ENCODE assay signal across 21 cellular contexts in genomic region chr2:28674062-28674712, GRCh38.
DNase-seq lines count a peak whose midpoint lies in the region; FAIRE-seq and TF ChIP-seq lines count a peak whose summit lies in the region.
"Had no signal": no experiment of that assay in that cellular context is flagged by ENCODE, and none has a peak within 500 bp of the region (broad histone marks: within the 10 kb centered on the region; RNA-seq: fewer than 3 reads in every experiment).

No MANE protein-coding gene starts in this region.

- H3K4me1 ChIP-seq in astrocyte (ENCODE audit: insufficient read depth, low read length) (peaks cover 6% of the 10 kb centered on the region), sigmoid colon (peaks cover 0 to 20% (median 6%) of the 10 kb centered on the region in 4 donors)
- H3K4me1 ChIP-seq: HAP-1 had no signal

- no peaks in the 10 kb centered on the region for H3K9me3 ChIP-seq in astrocyte (ENCODE audit: insufficient read depth, low read depth, low read length)
- H3K9me3 ChIP-seq in sigmoid colon = no peaks in the 10 kb centered on the region
- H3K9me3 ChIP-seq: HAP-1, psoas muscle, transverse colon had no signal

- peaks cover 11% of the 10 kb centered on the region for H3K4me1 Mint-ChIP-seq in astrocyte (ENCODE audit: low read depth, unreplicated experiment)
- H3K4me1 Mint-ChIP-seq: activated naive CD8-positive, alpha-beta T cell treated with anti-CD3 and anti-CD28 coated beads, Interleukin-2, amount 10 ng/mL, durations not matched to agents 7 days and 5 days; CD8-positive, alpha-beta memory T cell had no signal

- no peak for TF ChIP-seq EP300 in sigmoid colon (IDR thresholded peaks at IDR 0.05)

- no peaks in the 10 kb centered on the region for H3K36me3 ChIP-seq in astrocyte (ENCODE audit: insufficient read depth, low read length)
- no peaks in the 10 kb centered on the region for H3K36me3 ChIP-seq in sigmoid colon
- H3K36me3 ChIP-seq: HAP-1, left ventricle myocardium inferior, transverse colon had no signal

- DNase-seq in HCEC 1CT (peak; percentile 19), astrocyte (ENCODE audit: low read depth) (peak; percentile 57), fibroblast of villous mesenchyme (ENCODE audit: low read depth) (peak; percentile 40), sigmoid colon (no peak), NCI-H526 (lab: John Stamatoyannopoulos, UW) (no peak), iPS-NIHi11 (ENCODE audit: low spot score) (no peak), MV-4-11 (lab: John Stamatoyannopoulos, UW) (no peak), NCI-H2171 treated with DMSO at 0.1 percent for 48 hours (lab: John Stamatoyannopoulos, UW) (no peak)
- DNase-seq: activated CD4-positive, alpha-beta T cell treated with anti-CD3 and anti-CD28 coated beads, Interleukin-2, amount 50 U/mL, for 1 hour; activated naive CD8-positive, alpha-beta T cell treated with anti-CD3 and anti-CD28 coated beads, Interleukin-2, amount 10 ng/mL, durations not matched to agents 7 days and 5 days; caudate nucleus; CD8-positive, alpha-beta memory T cell; left ventricle myocardium inferior; NCI-H1417 treated with DMSO at 0.1 percent for 48 hours; OCI-M1; psoas muscle; Right ventricle myocardium superior; small intestine; stimulated activated naive CD4-positive, alpha-beta T cell treated with Interleukin-2 at 50 U/mL for 16 hours; transverse colon had no signal

- WGBS in sigmoid colon, 2 donors = 88% methylated on average over 3 of the region's 3 CpGs

- peak overlapping the region; percentile 23 for H3K27ac Mint-ChIP-seq in astrocyte (ENCODE audit: unreplicated experiment)
- H3K27ac Mint-ChIP-seq: activated naive CD8-positive, alpha-beta T cell treated with anti-CD3 and anti-CD28 coated beads, Interleukin-2, amount 10 ng/mL, durations not matched to agents 7 days and 5 days had no signal

- peaks cover 4% of the 10 kb centered on the region for H3K36me3 Mint-ChIP-seq in astrocyte (ENCODE audit: low read depth, unreplicated experiment)

- H3K27me3 ChIP-seq in astrocyte (ENCODE audit: insufficient read depth, low read length) (no peaks in the 10 kb centered on the region), sigmoid colon (no peaks in the 10 kb centered on the region)
- H3K27me3 ChIP-seq: transverse colon had no signal

- no peaks in the 10 kb centered on the region for H3K27me3 Mint-ChIP-seq in astrocyte (ENCODE audit: low read depth, unreplicated experiment)
- H3K27me3 Mint-ChIP-seq: activated naive CD8-positive, alpha-beta T cell treated with anti-CD3 and anti-CD28 coated beads, Interleukin-2, amount 10 ng/mL, durations not matched to agents 7 days and 5 days had no signal

- no peak overlapping the region for H2AFZ ChIP-seq in astrocyte (ENCODE audit: low read depth, low read length)

- H3K27ac ChIP-seq in astrocyte (ENCODE audit: low read depth, low read length) = no peak overlapping the region
- peak overlapping the region in 3 of 4 donors; percentile 38 to 82 (median 63) for H3K27ac ChIP-seq in sigmoid colon
- H3K27ac ChIP-seq: left ventricle myocardium inferior, psoas muscle had no signal

- peak overlapping the region; percentile 39 for H3K4me2 ChIP-seq in astrocyte (ENCODE audit: low read length)

- no peak overlapping the region for H3K9ac ChIP-seq in astrocyte (ENCODE audit: low read length)

- TF ChIP-seq CTCF in astrocyte (IDR thresholded peaks at IDR 0.05; ENCODE audit: insufficient read depth, low read depth, low read length) (no peak), fibroblast of villous mesenchyme (IDR thresholded peaks at IDR 0.05; ENCODE audit: insufficient read depth, low read depth, low read length) (no peak), sigmoid colon (IDR thresholded peaks at IDR 0.05) (no peak)

- peaks cover 16% of the 10 kb centered on the region for H3K9me3 Mint-ChIP-seq in astrocyte (ENCODE audit: unreplicated experiment)

- no peak for TF ChIP-seq POLR2A in sigmoid colon (IDR thresholded peaks at IDR 0.05)

- H4K20me1 ChIP-seq in astrocyte (ENCODE audit: insufficient read depth, low read length) = no peaks in the 10 kb centered on the region

- H3K4me3 Mint-ChIP-seq in astrocyte (ENCODE audit: unreplicated experiment) = no peak overlapping the region
- H3K4me3 Mint-ChIP-seq: activated naive CD8-positive, alpha-beta T cell treated with anti-CD3 and anti-CD28 coated beads, Interleukin-2, amount 10 ng/mL, durations not matched to agents 7 days and 5 days; CD8-positive, alpha-beta memory T cell had no signal

- H3K4me3 ChIP-seq in astrocyte (ENCODE audit: insufficient read depth, low read depth, low read length) = no peak overlapping the region
- no peak overlapping the region for H3K4me3 ChIP-seq in fibroblast of villous mesenchyme (ENCODE audit: low read depth, low read length)
- no peak overlapping the region for H3K4me3 ChIP-seq in sigmoid colon
- H3K4me3 ChIP-seq: HAP-1, left ventricle myocardium inferior, psoas muscle, transverse colon had no signal

- H3K79me2 ChIP-seq in astrocyte (ENCODE audit: insufficient read depth, low read length) = no peaks in the 10 kb centered on the region

- no peak for FAIRE-seq in astrocyte (lab: Jason Lieb, UNC)
- FAIRE-seq: small intestine had no signal

- intact Hi-C loops in sigmoid colon (cut with DNase I) = no loop called here

Comparison
In these comparisons a context has a peak if more than half of its experiments do, and no peak if none do; other contexts are left out.
1. DNase-seq: peak in HCEC 1CT (single experiment), astrocyte (single experiment) and fibroblast of villous mesenchyme (single experiment); none in sigmoid colon (single experiment), NCI-H526 (0 of 2), iPS-NIHi11 (single experiment), MV-4-11 (single experiment) and NCI-H2171 treated with DMSO at 0.1 percent for 48 hours (single experiment).